ENCODE assay signal across 11 cellular contexts in the genomic region with DNA sequence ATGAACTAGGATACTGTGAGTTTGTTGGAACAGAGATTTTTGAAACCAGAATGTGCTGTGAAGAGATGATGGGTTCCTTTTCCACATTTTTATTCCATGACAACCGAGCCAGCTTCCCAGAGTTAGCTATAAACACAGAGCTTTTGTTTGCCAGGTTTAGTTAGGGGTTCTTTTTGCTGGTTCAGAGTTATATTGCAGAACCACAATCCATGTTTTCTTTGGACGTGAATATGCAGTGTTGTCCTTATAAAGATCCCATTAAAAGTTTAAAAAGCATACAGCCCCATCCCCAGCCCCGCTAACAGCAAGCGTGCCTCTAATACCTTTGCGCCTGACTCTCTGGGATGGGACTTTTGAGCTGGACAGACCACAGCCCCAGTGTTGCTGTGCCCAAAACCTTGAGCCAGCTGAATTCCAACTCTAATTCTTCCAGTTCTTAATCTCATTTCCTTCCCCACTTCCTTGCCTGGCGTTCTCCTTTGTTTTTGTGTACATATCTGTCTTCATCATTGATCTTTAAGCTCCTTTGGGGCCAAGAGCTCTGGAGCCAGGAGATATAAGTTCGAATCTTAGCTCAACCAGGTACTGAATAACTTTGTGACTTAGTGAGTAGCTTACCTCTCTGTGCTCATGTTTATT.
DNase-seq lines count a peak whose midpoint lies in the region; ATAC-seq and TF ChIP-seq lines count a peak whose summit lies in the region.
"Had no signal": no experiment of that assay in that cellular context is flagged by ENCODE, and none has a peak within 500 bp of the region (broad histone marks: within the 10 kb centered on the region; RNA-seq: fewer than 3 reads in every experiment).

No MANE protein-coding gene starts in this region.

- peak overlapping the region; percentile 74 for H3K27ac ChIP-seq in HUES48 (ENCODE audit: low read depth, low read length)
- H3K27ac ChIP-seq in layer of hippocampus (ENCODE audit: low read depth, low read length) = peak overlapping the region; percentile 27
- H3K27ac ChIP-seq in thoracic aorta = peak overlapping the region; percentile 75 to 86
- H3K27ac ChIP-seq: neutrophil had no signal

- POLR2A ChIA-PET in MCF 10A (lab: Yijun Ruan, JAX) = interaction anchor here (1.0 kb wide), 1 partner anchor 14 kb away, joined by 3 read pairs; no protein-coding TSS in a partner anchor
- POLR2A ChIA-PET in HEK293T (lab: Yijun Ruan, JAX) = no interaction called here

- intact Hi-C loops in MCF 10A (cut with micrococcal nuclease) = no loop called here

- H3K36me3 Mint-ChIP-seq in MCF 10A (ENCODE audit: insufficient read depth, unreplicated experiment) = no peaks in the 10 kb centered on the region

- H3K9me3 Mint-ChIP-seq in MCF 10A (ENCODE audit: unreplicated experiment) = no peaks in the 10 kb centered on the region

- DNase-seq in MCF 10A (ENCODE audit: unreplicated experiment) (no peak), thoracic aorta (ENCODE audit: low spot score) (no peak), HEK293T (ENCODE audit: extremely low spot score) (no peak)
- DNase-seq in activated CD4-positive, alpha-beta T cell treated with anti-CD3 and anti-CD28 coated beads for 1 hour = no peak
- DNase-seq: cortex of kidney; stimulated activated naive CD4-positive, alpha-beta T cell had no signal

- no TSS peak for BruUV-seq in MCF 10A (replicated peaks; lab: Mats Ljungman, UMichigan)

- no peak overlapping the region for H3K9ac ChIP-seq in HUES48 (ENCODE audit: low read depth, low read length)

- H3K9me3 ChIP-seq in HUES48 (ENCODE audit: control insufficient read depth, insufficient read depth, low read length) = no peaks in the 10 kb centered on the region
- no peaks in the 10 kb centered on the region for H3K9me3 ChIP-seq in thoracic aorta
- H3K9me3 ChIP-seq: neutrophil had no signal

- H3K4me3 ChIP-seq in HUES48 (ENCODE audit: low read depth, low read length) = 0 out of 2 replicates have a peak overlapping the region, but pooled peaks have one; percentile 28
- peak overlapping the region; percentile 49 for H3K4me3 ChIP-seq in thoracic aorta

- H3K4me1 ChIP-seq in HUES48 (ENCODE audit: control insufficient read depth, insufficient read depth, low read length) (peaks cover 74% of the 10 kb centered on the region), thoracic aorta (ENCODE audit: control insufficient read depth in 1 of 2, low read depth in 2 of 2) (peaks cover 29 to 74% of the 10 kb centered on the region in 2 donors)

- CTCF ChIA-PET in MCF 10A (lab: Yijun Ruan, JAX) = interaction anchor here (0.5 to 0.8 kb wide), 2 partner anchors 12 to 70 kb away, joined by 3 read pairs; no protein-coding TSS in a partner anchor
- CTCF ChIA-PET in HEK293T (lab: Yijun Ruan, JAX) = no interaction called here

- H3K27me3 ChIP-seq in HUES48 (ENCODE audit: control insufficient read depth, insufficient read depth, low read length) (no peaks in the 10 kb centered on the region), layer of hippocampus (ENCODE audit: control insufficient read depth, insufficient read depth, low read length) (no peaks in the 10 kb centered on the region), thoracic aorta (replicated peaks; ENCODE audit: insufficient read depth) (no peaks in the 10 kb centered on the region)
- H3K27me3 ChIP-seq: neutrophil had no signal

- ATAC-seq in thoracic aorta (ENCODE audit: insufficient number of reproducible peaks, low FRiP score, low read depth) (peak; percentile 12), GM21367 (IDR thresholded peaks at IDR 0.05; ENCODE audit: unreplicated experiment) (no peak), GM18873 (IDR thresholded peaks at IDR 0.05; ENCODE audit: low FRiP score, unreplicated experiment) (no peak)

- no peak for TF ChIP-seq CTCF in MCF 10A (IDR thresholded peaks at IDR 0.05; ENCODE audit: unreplicated experiment)
- no peak for TF ChIP-seq CTCF in thoracic aorta (IDR thresholded peaks at IDR 0.05)

- H3K27me3 Mint-ChIP-seq in MCF 10A (ENCODE audit: insufficient read depth, unreplicated experiment) = no peaks in the 10 kb centered on the region

- H3K4me1 Mint-ChIP-seq in MCF 10A (ENCODE audit: insufficient read depth, unreplicated experiment) = peaks cover 40% of the 10 kb centered on the region

- no peaks in the 10 kb centered on the region for H3K36me3 ChIP-seq in HUES48 (ENCODE audit: control insufficient read depth, insufficient read depth, low read length)
- H3K36me3 ChIP-seq in thoracic aorta = no peaks in the 10 kb centered on the region
- H3K36me3 ChIP-seq: neutrophil had no signal

- no peak overlapping the region for H3K4me3 Mint-ChIP-seq in MCF 10A (ENCODE audit: unreplicated experiment)

- H3K27ac Mint-ChIP-seq in MCF 10A (ENCODE audit: low read depth, unreplicated experiment) = peak overlapping the region; percentile 8

TF ChIP-seq in HEK293T, 16 proteins besides CTCF, POLR2A, EP300 and RAD21:
- TF ChIP-seq L3MBTL2 (conservative IDR thresholded peaks at IDR 0.05) (no peak), NFRKB (IDR thresholded peaks at IDR 0.05) (no peak), ELF4 (IDR thresholded peaks at IDR 0.05) (no peak), TARDBP (IDR thresholded peaks at IDR 0.05) (no peak), FOXA1 (IDR thresholded peaks at IDR 0.05) (no peak), SUZ12 (IDR thresholded peaks at IDR 0.05) (no peak), LEF1 (IDR thresholded peaks at IDR 0.05; ENCODE audit: borderline replicate concordance) (no peak), FOXM1 (IDR thresholded peaks at IDR 0.05; ENCODE audit: borderline replicate concordance) (no peak), HDGF (IDR thresholded peaks at IDR 0.05; ENCODE audit: borderline replicate concordance) (no peak), BHLHE40 (IDR thresholded peaks at IDR 0.05; ENCODE audit: borderline replicate concordance) (no peak)
- TF ChIP-seq, protein P1, sequence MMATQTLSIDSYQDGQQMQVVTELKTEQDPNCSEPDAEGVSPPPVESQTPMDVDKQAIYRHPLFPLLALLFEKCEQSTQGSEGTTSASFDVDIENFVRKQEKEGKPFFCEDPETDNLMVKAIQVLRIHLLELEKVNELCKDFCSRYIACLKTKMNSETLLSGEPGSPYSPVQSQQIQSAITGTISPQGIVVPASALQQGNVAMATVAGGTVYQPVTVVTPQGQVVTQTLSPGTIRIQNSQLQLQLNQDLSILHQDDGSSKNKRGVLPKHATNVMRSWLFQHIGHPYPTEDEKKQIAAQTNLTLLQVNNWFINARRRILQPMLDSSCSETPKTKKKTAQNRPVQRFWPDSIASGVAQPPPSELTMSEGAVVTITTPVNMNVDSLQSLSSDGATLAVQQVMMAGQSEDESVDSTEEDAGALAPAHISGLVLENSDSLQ (IDR thresholded peaks at IDR 0.05) = no peak
TF ChIP-seq in HEK293T: peak in this region for 0.

Comparison
In these comparisons a context has a peak if more than half of its experiments do, and no peak if none do; other contexts are left out.
1. H3K27ac ChIP-seq: peak in every context shown above with its lines; median percentile 80 in thoracic aorta; 74 in HUES48; 27 in layer of hippocampus.